In the genomic region with DNA sequence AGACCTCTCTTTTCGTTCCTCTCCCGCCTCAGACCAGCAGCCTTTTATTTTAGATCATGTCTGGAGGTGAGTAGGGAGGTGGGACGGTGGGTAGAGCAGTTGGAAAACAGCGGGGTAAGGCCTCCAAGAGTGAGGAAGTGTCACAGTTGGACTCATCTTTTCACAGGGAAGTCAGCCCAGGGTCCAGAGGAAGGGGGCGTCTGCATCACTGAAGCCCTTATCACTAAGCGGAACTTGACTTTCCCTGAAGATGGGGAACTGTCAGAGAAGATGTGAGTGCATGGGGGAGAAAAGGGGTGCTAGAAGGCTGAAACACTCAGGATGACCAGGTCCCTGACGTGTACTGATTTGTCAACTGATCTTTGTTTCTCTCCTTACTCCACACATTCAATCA, we compare ENCODE assay signal across 8 cellular contexts. TPM values are rescaled to one million over a fixed set of nuclear protein-coding genes. Genes with fewer than 3 reads are reported as not detected.
DNase-seq lines count a peak whose midpoint lies in the region; ATAC-seq, FAIRE-seq and TF ChIP-seq lines count a peak whose summit lies in the region.

No MANE protein-coding gene starts in this region.

- BruUV-seq in PC-3 (replicated peaks; lab: Mats Ljungman, UMichigan): TSS peak; percentile 85
- BruUV-seq in endothelial cell of umbilical vein (replicated peaks; lab: Mats Ljungman, UMichigan): no TSS peak

- no peaks in the 10 kb centered on the region for H3K9me2 ChIP-seq in PC-3 (replicated peaks; ENCODE audit: low read length)

- H3K4me2 ChIP-seq in PC-3 (ENCODE audit: low read length) (peak overlapping the region; percentile 95), endothelial cell of umbilical vein (ENCODE audit: insufficient read depth, low read length) (peak overlapping the region; percentile 90), neural progenitor cell (peak overlapping the region; percentile 94)

- intact Hi-C loops in PC-3 (cut with micrococcal nuclease): loop anchor here (1.0 to 2.0 kb wide), 2 partner anchors 11 to 55 kb away; partner anchors contain the start of gene OSBPL7
- intact Hi-C loops in endothelial cell of umbilical vein (cut with micrococcal nuclease): loop anchor here (1.0 to 2.0 kb wide), 2 partner anchors 11 to 55 kb away; partner anchors contain the start of gene OSBPL7

- H3K36me3 ChIP-seq in PC-3 (ENCODE audit: low read depth, low read length) (peaks cover 13% of the 10 kb centered on the region), endothelial cell of umbilical vein (ENCODE audit: control insufficient read depth in 2 of 2, extremely low read depth in 1 of 2, insufficient read depth in 2 of 2, low read length in 2 of 2) (peaks cover 0 to 11% of the 10 kb centered on the region in 2 experiments), neural progenitor cell (no peaks in the 10 kb centered on the region)

- H3K27me3 Mint-ChIP-seq in neural progenitor cell (ENCODE audit: insufficient read depth, low read depth): peaks cover 12% of the 10 kb centered on the region

- H3K27me3 ChIP-seq in PC-3 (ENCODE audit: low read length): no peaks in the 10 kb centered on the region
- no peaks in the 10 kb centered on the region for H3K27me3 ChIP-seq in endothelial cell of umbilical vein (ENCODE audit: control insufficient read depth in 2 of 2, insufficient read depth in 2 of 2, low read length in 2 of 2)
- H3K27me3 ChIP-seq in neural progenitor cell: no peaks in the 10 kb centered on the region

- H3K4me3 Mint-ChIP-seq in neural progenitor cell: peak overlapping the region; percentile 98

- peaks cover 28% of the 10 kb centered on the region for H3K79me2 ChIP-seq in PC-3 (ENCODE audit: low read length)
- H3K79me2 ChIP-seq in endothelial cell of umbilical vein (ENCODE audit: control insufficient read depth, insufficient read depth, low read length): peaks cover 14% of the 10 kb centered on the region
- peaks cover 25% of the 10 kb centered on the region for H3K79me2 ChIP-seq in neural progenitor cell (ENCODE audit: low read depth)

- TF ChIP-seq CTCF in PC-3 (conservative IDR thresholded peaks at IDR 0.05; ENCODE audit: low read depth, low read length) (no peak), endothelial cell of umbilical vein (IDR thresholded peaks at IDR 0.05; ENCODE audit: extremely low read depth in 1 of 2, insufficient read depth in 1 of 2, low read depth in 1 of 2, low read length in 2 of 2) (no peak), neural progenitor cell (IDR thresholded peaks at IDR 0.05) (no peak)

- no peaks in the 10 kb centered on the region for H3K9me3 Mint-ChIP-seq in neural progenitor cell

- peak overlapping the region; percentile 97 for H3K27ac Mint-ChIP-seq in neural progenitor cell

- dilution Hi-C loops in endothelial cell of umbilical vein (cut with MboI; ENCODE audit: extremely low pct_ligation_motif_present, low sequenced_read_pairs): no loop called here

- ATAC-seq in GM21381 (IDR thresholded peaks at IDR 0.05; ENCODE audit: unreplicated experiment) (peak; percentile 22), PC-3 (peak; percentile 27; the same call in 1 of the 2 replicates)

- H3K4me1 ChIP-seq in PC-3 (ENCODE audit: insufficient read depth, low read length): peaks cover 17% of the 10 kb centered on the region
- H3K4me1 ChIP-seq in endothelial cell of umbilical vein (ENCODE audit: control insufficient read depth, extremely low read depth, insufficient read depth, low read length): peaks cover 28% of the 10 kb centered on the region
- no peaks in the 10 kb centered on the region for H3K4me1 ChIP-seq in neural progenitor cell

- peak overlapping the region; percentile 74 for H3K9ac ChIP-seq in PC-3 (ENCODE audit: low read length)
- peak overlapping the region; percentile 5 for H3K9ac ChIP-seq in endothelial cell of umbilical vein (replicated peaks; ENCODE audit: extremely low read depth, insufficient read depth, low read length)
- no peak overlapping the region for H3K9ac ChIP-seq in neural progenitor cell

- H3K4me1 Mint-ChIP-seq in neural progenitor cell: peaks cover 20% of the 10 kb centered on the region

- peak overlapping the region; percentile 71 for H3K4me3 ChIP-seq in PC-3 (ENCODE audit: low read length)
- H3K4me3 ChIP-seq in endothelial cell of umbilical vein (replicated peaks in 1 of 3; ENCODE audit: insufficient read depth in 1 of 3, low read depth in 1 of 3, low read length in 3 of 3): peak overlapping the region in 1 of 3 experiments; percentile 37
- peak overlapping the region; percentile 84 for H3K4me3 ChIP-seq in neural progenitor cell

- H3K27ac ChIP-seq in PC-3 (ENCODE audit: low read length) (peak overlapping the region; percentile 1; the same call in 1 of the 2 replicates), endothelial cell of umbilical vein (ENCODE audit: insufficient read depth, low read depth, low read length) (no peak overlapping the region), neural progenitor cell (no peak overlapping the region)

- FAIRE-seq in endothelial cell of umbilical vein (lab: Jason Lieb, UNC): peak; percentile 26

- peak overlapping the region; percentile 85 for H2AFZ ChIP-seq in PC-3 (ENCODE audit: low read length)
- H2AFZ ChIP-seq in endothelial cell of umbilical vein (ENCODE audit: low read depth, low read length): peak overlapping the region; percentile 81
- H2AFZ ChIP-seq in neural progenitor cell (replicated peaks): peak overlapping the region; percentile 62

- DNase-seq in PC-3 (no peak), endothelial cell of umbilical vein (ENCODE audit: low read depth, low spot score) (no peak), neural progenitor cell (ENCODE audit: low spot score) (no peak), NCI-H82 (lab: John Stamatoyannopoulos, UW) (no peak), NCI-H526 treated with DMSO at 0.1 percent for 48 hours (lab: John Stamatoyannopoulos, UW) (no peak), NCI-H2227 treated with DMSO at 0.1 percent for 48 hours (lab: John Stamatoyannopoulos, UW) (no peak), NCI-H2107 treated with DMSO at 0.1 percent for 48 hours (lab: John Stamatoyannopoulos, UW; ENCODE audit: unreplicated experiment) (no peak)

- CTCF ChIA-PET in PC-3 (lab: Charles Lee): interaction anchor here (0.6 to 1.0 kb wide), 2 partner anchors 9 to 547 kb away, joined by 3 to 5 read pairs; partner anchors contain the start of gene SCRN2
- CTCF ChIA-PET in endothelial cell of umbilical vein (lab: Charles Lee): interaction anchor here (0.6 to 1.7 kb wide), 12 partner anchors 9 to 168 kb away, joined by 3 to 22 read pairs (median 4); partner anchors contain the start of genes OSBPL7, PNPO and SCRN2

- H3K9me1 ChIP-seq in endothelial cell of umbilical vein (replicated peaks; ENCODE audit: control insufficient read depth, extremely low read depth, insufficient read depth, low read length): no peaks in the 10 kb centered on the region

- H3K9me3 ChIP-seq in PC-3 (ENCODE audit: low read length) (no peaks in the 10 kb centered on the region), endothelial cell of umbilical vein (replicated peaks; ENCODE audit: control insufficient read depth, insufficient read depth, low read length) (no peaks in the 10 kb centered on the region), neural progenitor cell (ENCODE audit: low read depth) (no peaks in the 10 kb centered on the region)

- H4K20me1 ChIP-seq in PC-3 (ENCODE audit: low read length) (no peaks in the 10 kb centered on the region), endothelial cell of umbilical vein (replicated peaks; ENCODE audit: control insufficient read depth, extremely low read depth, insufficient read depth, low read length) (no peaks in the 10 kb centered on the region), neural progenitor cell (ENCODE audit: low read depth) (no peaks in the 10 kb centered on the region)

- POLR2A ChIA-PET in PC-3 (lab: Charles Lee; ENCODE audit: unreplicated experiment) (interaction anchor here (0.6 to 1.0 kb wide), 4 partner anchors 10 to 216 kb away, joined by 3 to 8 read pairs (median 4); partner anchors contain the start of genes NFE2L1 and OSBPL7), endothelial cell of umbilical vein (lab: Charles Lee) (interaction anchor here (1.2 kb wide), 2 partner anchors 8 to 10 kb away, joined by 3 to 5 read pairs; partner anchors contain the start of gene OSBPL7)

- no peak for TF ChIP-seq POLR2A in endothelial cell of umbilical vein (IDR thresholded peaks at IDR 0.05; ENCODE audit: low read depth, low read length)

- H3K36me3 Mint-ChIP-seq in neural progenitor cell: peaks cover 6% of the 10 kb centered on the region

- H3F3A ChIP-seq in PC-3 (ENCODE audit: low read length, unreplicated experiment): no peaks in the 10 kb centered on the region
- peaks cover 10% of the 10 kb centered on the region for H3F3A ChIP-seq in neural progenitor cell (ENCODE audit: low read depth)

RNA-seq across cellular contexts. Expression of gene LRRC46, which starts 0.5 kb away (rescaled TPM):
- 0.44 and 1.2 TPM in 2 replicates for total RNA-seq in PC-3 (2014; rRNA removed)
- 0.42 TPM in 1 of 2 replicates, not detected in the other for total RNA-seq in endothelial cell of umbilical vein
- 0.13 and 0.36 TPM in 2 replicates for polyA plus RNA-seq in endothelial cell of umbilical vein
- 0.10 and 0.16 TPM in 2 replicates for polyA plus RNA-seq in endothelial cell of umbilical vein (2011; cell fraction: cytosol; rRNA removed)
- polyA plus RNA-seq in endothelial cell of umbilical vein (2011; cell fraction: nucleus; rRNA removed): 0.38 and 0.56 TPM in 2 replicates
- 0.27 and 0.74 TPM in 2 replicates for polyA plus RNA-seq in endothelial cell of umbilical vein (2012)
- 0.53 TPM in 1 of 2 replicates, not detected in the other for polyA minus RNA-seq in endothelial cell of umbilical vein
- polyA minus RNA-seq in endothelial cell of umbilical vein (2011; cell fraction: cytosol; rRNA and poly(A)+ RNA removed): not detected
- polyA minus RNA-seq in endothelial cell of umbilical vein (2011; cell fraction: nucleus; rRNA and poly(A)+ RNA removed): not detected in 2 replicates
- total RNA-seq in neural progenitor cell (ENCODE audit: low replicate concordance): 0.06 and 0.12 TPM in 2 replicates

RNA-seq across cellular contexts. Expression of gene MRPL10, which starts 0.6 kb away (rescaled TPM):
- total RNA-seq in PC-3 (2014; rRNA removed) (54.5 and 74.2 TPM in 2 replicates), endothelial cell of umbilical vein (38.5 and 43.4 TPM in 2 replicates), neural progenitor cell (ENCODE audit: low replicate concordance) (48.2 and 63.3 TPM in 2 replicates)
- polyA plus RNA-seq in endothelial cell of umbilical vein: 84.0 and 88.1 TPM in 2 replicates
- polyA plus RNA-seq in endothelial cell of umbilical vein (2011; cell fraction: cytosol; rRNA removed): 61.7 and 64.3 TPM in 2 replicates
- polyA plus RNA-seq in endothelial cell of umbilical vein (2011; cell fraction: nucleus; rRNA removed): 28.5 and 31.6 TPM in 2 replicates
- 45.5 and 51.0 TPM in 2 replicates for polyA plus RNA-seq in endothelial cell of umbilical vein (2012)
- 64.0 and 68.7 TPM in 2 replicates for polyA minus RNA-seq in endothelial cell of umbilical vein
- polyA minus RNA-seq in endothelial cell of umbilical vein (2011; cell fraction: cytosol; rRNA and poly(A)+ RNA removed): 83.4 TPM
- polyA minus RNA-seq in endothelial cell of umbilical vein (2011; cell fraction: nucleus; rRNA and poly(A)+ RNA removed): 8.4 and 12.2 TPM in 2 replicates

RNA-seq across cellular contexts. Expression of gene SCRN2, which starts 9.1 kb away (rescaled TPM):
- total RNA-seq in PC-3 (2014; rRNA removed) (44.0 and 47.9 TPM in 2 replicates), endothelial cell of umbilical vein (31.1 and 31.7 TPM in 2 replicates), neural progenitor cell (ENCODE audit: low replicate concordance) (29.8 and 61.3 TPM in 2 replicates)
- 47.6 and 48.9 TPM in 2 replicates for polyA plus RNA-seq in endothelial cell of umbilical vein
- 21.4 and 35.5 TPM in 2 replicates for polyA plus RNA-seq in endothelial cell of umbilical vein (2011; cell fraction: cytosol; rRNA removed)
- polyA plus RNA-seq in endothelial cell of umbilical vein (2011; cell fraction: nucleus; rRNA removed): 151 and 171 TPM in 2 replicates
- polyA plus RNA-seq in endothelial cell of umbilical vein (2012): 22.6 and 30.7 TPM in 2 replicates
- polyA minus RNA-seq in endothelial cell of umbilical vein: 18.8 and 32.5 TPM in 2 replicates
- 12.2 TPM for polyA minus RNA-seq in endothelial cell of umbilical vein (2011; cell fraction: cytosol; rRNA and poly(A)+ RNA removed)
- polyA minus RNA-seq in endothelial cell of umbilical vein (2011; cell fraction: nucleus; rRNA and poly(A)+ RNA removed): 24.3 and 24.7 TPM in 2 replicates

RNA-seq across cellular contexts. Expression of gene OSBPL7, which starts 10.3 kb away (rescaled TPM):
- total RNA-seq in PC-3 (2014; rRNA removed) (18.4 and 22.1 TPM in 2 replicates), endothelial cell of umbilical vein (26.7 and 29.1 TPM in 2 replicates), neural progenitor cell (ENCODE audit: low replicate concordance) (5.1 and 10.8 TPM in 2 replicates)
- 16.2 and 19.2 TPM in 2 replicates for polyA plus RNA-seq in endothelial cell of umbilical vein
- 6.3 and 9.4 TPM in 2 replicates for polyA plus RNA-seq in endothelial cell of umbilical vein (2011; cell fraction: cytosol; rRNA removed)
- 114 and 121 TPM in 2 replicates for polyA plus RNA-seq in endothelial cell of umbilical vein (2011; cell fraction: nucleus; rRNA removed)
- 14.8 and 18.8 TPM in 2 replicates for polyA plus RNA-seq in endothelial cell of umbilical vein (2012)
- 16.9 and 17.6 TPM in 2 replicates for polyA minus RNA-seq in endothelial cell of umbilical vein
- polyA minus RNA-seq in endothelial cell of umbilical vein (2011; cell fraction: cytosol; rRNA and poly(A)+ RNA removed): 3.6 TPM
- 25.0 and 35.9 TPM in 2 replicates for polyA minus RNA-seq in endothelial cell of umbilical vein (2011; cell fraction: nucleus; rRNA and poly(A)+ RNA removed)

RNA-seq across cellular contexts. Expression of gene SP6, which starts 19.0 kb away (rescaled TPM):
- 3.1 and 3.9 TPM in 2 replicates for total RNA-seq in PC-3 (2014; rRNA removed)
- total RNA-seq in endothelial cell of umbilical vein: 0.90 and 1.3 TPM in 2 replicates
- 0.11 and 0.13 TPM in 2 replicates for polyA plus RNA-seq in endothelial cell of umbilical vein
- 0.06 TPM in 2 replicates for polyA plus RNA-seq in endothelial cell of umbilical vein (2011; cell fraction: cytosol; rRNA removed)
- 0.07 and 0.10 TPM in 2 replicates for polyA plus RNA-seq in endothelial cell of umbilical vein (2011; cell fraction: nucleus; rRNA removed)
- 0.29 and 0.35 TPM in 2 replicates for polyA plus RNA-seq in endothelial cell of umbilical vein (2012)
- polyA minus RNA-seq in endothelial cell of umbilical vein: 0.06 and 0.10 TPM in 2 replicates
- polyA minus RNA-seq in endothelial cell of umbilical vein (2011; cell fraction: cytosol; rRNA and poly(A)+ RNA removed): 0.20 TPM
- 0.14 TPM in 1 of 2 replicates, not detected in the other for polyA minus RNA-seq in endothelial cell of umbilical vein (2011; cell fraction: nucleus; rRNA and poly(A)+ RNA removed)
- 0.04 and 0.65 TPM in 2 replicates for total RNA-seq in neural progenitor cell (ENCODE audit: low replicate concordance)
